ENCODE assay signal across 13 cellular contexts in the genomic region with DNA sequence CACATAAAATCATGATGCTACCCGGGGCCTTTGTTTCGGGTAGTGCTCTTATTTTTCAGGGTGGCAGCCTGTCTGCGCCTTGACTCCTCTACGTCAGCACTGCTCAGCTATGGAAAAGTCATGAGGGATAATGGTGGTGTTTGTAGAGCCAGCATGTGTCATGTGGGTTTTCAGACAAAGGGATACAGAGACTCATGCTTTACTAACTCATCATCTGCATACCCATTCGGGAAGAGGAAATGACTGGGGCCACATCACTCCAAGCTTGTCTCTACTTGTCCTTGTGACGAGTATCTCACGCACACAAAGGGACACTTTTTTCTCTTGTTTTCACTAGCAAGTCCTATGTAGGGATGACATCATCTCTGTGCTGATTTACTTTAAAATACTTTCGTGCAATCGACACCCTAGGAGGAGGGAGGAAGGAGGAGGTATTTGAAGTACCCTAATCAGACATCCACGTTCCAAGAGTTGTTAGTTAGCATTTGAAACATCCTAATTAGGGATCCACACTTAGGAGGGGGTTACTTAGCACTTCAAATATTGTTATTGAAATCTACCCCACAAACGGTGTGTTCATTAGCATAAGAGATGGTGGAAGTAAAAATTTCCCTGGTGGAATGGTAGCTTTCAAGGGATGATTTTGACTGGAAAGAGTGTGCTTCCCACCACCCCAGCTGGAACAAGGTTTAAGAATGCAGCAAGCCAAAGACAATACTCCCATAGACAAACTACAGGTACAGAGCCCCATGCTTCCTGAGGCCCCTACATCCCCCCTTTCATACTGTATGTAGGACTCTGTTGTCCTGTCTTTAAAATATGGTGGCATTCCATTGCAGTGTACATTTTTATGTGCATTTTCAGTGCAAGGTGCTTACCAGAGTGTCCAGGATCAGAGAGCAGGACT. TPM values are rescaled to one million over a fixed set of nuclear protein-coding genes. Genes with fewer than 3 reads are reported as not detected.
A peak's percentile ranks its signal among the peaks of the same experiment; 100 is the strongest.
DNase-seq lines count a peak whose midpoint lies in the region; ATAC-seq, FAIRE-seq and TF ChIP-seq lines count a peak whose summit lies in the region.
"Had no signal": no experiment of that assay in that cellular context is flagged by ENCODE, and none has a peak within 500 bp of the region (broad histone marks: within the 10 kb centered on the region; RNA-seq: fewer than 3 reads in every experiment).

No MANE protein-coding gene starts in this region.

- peaks cover 0 to 3% of the 10 kb centered on the region in 2 experiments for H4K20me1 ChIP-seq in H1 (replicated peaks in 1 of 2; ENCODE audit: control insufficient read depth in 1 of 2, insufficient read depth in 2 of 2, low read length in 2 of 2)

- peak overlapping the region; percentile 54 to 57 for H3K4me2 ChIP-seq in H1 (ENCODE audit: insufficient read depth in 1 of 2, low read depth in 2 of 2, low read length in 2 of 2)

- no peak overlapping the region for H4K5ac ChIP-seq in H1 (ENCODE audit: insufficient read length, low read depth, low read length)

- H4K8ac ChIP-seq in H1 (ENCODE audit: extremely low read depth, insufficient read depth, low read length): no peak overlapping the region

- H3K4ac ChIP-seq in H1 (replicated peaks; ENCODE audit: insufficient read length, low read depth, low read length): no peak overlapping the region

- no peak overlapping the region for H3K14ac ChIP-seq in H1 (ENCODE audit: insufficient read length)

- no peak overlapping the region for H2AK5ac ChIP-seq in H1 (ENCODE audit: low read depth, low read length)

- no peak overlapping the region for H3K27ac ChIP-seq in H1 (ENCODE audit: low read depth, low read length)
- H3K27ac ChIP-seq: gastrocnemius medialis had no signal

- no peak overlapping the region for H3K18ac ChIP-seq in H1 (ENCODE audit: extremely low read depth, low read length)

- no peak for TF ChIP-seq EP300 in H1 (IDR thresholded peaks at IDR 0.05; ENCODE audit: borderline replicate concordance in 1 of 2, low read depth in 2 of 2, low read length in 2 of 2)

- no peak for TF ChIP-seq POLR2A in H1 (IDR thresholded peaks at IDR 0.05; ENCODE audit: control extremely low read depth in 1 of 2, low read depth in 2 of 2, low read length in 2 of 2)

- H2BK120ac ChIP-seq in H1 (replicated peaks; ENCODE audit: low read depth, low read length): no peak overlapping the region

- H2AFZ ChIP-seq in H1 (ENCODE audit: low read length): no peak overlapping the region

- no peak for FAIRE-seq in H1 (lab: Jason Lieb, UNC)

- peak overlapping the region in 2 of 4 experiments; percentile 6 to 32; a peak in 2 of 8 replicates for H3K4me3 ChIP-seq in H1 (ENCODE audit: extremely low read depth in 1 of 4, insufficient read depth in 2 of 4, low read depth in 3 of 4, low read length in 4 of 4)
- H3K4me3 ChIP-seq: gastrocnemius medialis had no signal

- CTCF ChIA-PET in H1 (lab: Charles Lee; ENCODE audit: partially characterized antibody): interaction anchor here (0.8 to 1.5 kb wide), 4 partner anchors 9 to 13 kb away, joined by 3 to 6 read pairs (median 3); no protein-coding TSS in a partner anchor

- no peak for TF ChIP-seq RAD21 in H1 (IDR thresholded peaks at IDR 0.05 in 1 of 2, conservative IDR thresholded peaks at IDR 0.05 in 1 of 2; ENCODE audit: low read depth in 2 of 2, low read length in 2 of 2)

- H3K9me3 ChIP-seq in H1 (ENCODE audit: insufficient read depth in 2 of 2, low read depth in 1 of 2, low read length in 1 of 2): no peaks in the 10 kb centered on the region
- H3K9me3 ChIP-seq: gastrocnemius medialis had no signal

- no peaks in the 10 kb centered on the region for H3K36me3 ChIP-seq in H1 (ENCODE audit: control insufficient read depth in 2 of 4, insufficient read depth in 4 of 4, low read length in 3 of 4)
- H3K36me3 ChIP-seq: gastrocnemius medialis had no signal

- POLR2A ChIA-PET in H1 (lab: Charles Lee; ENCODE audit: partially characterized antibody): interaction anchor here (1.1 kb wide), 1 partner anchor 117 kb away, joined by 3 read pairs; no protein-coding TSS in a partner anchor

- peaks cover 2 to 10% (median 6%) of the 10 kb centered on the region in 4 experiments; a peak in 4 of 7 replicates for H3K4me1 ChIP-seq in H1 (replicated peaks in 1 of 4; ENCODE audit: control insufficient read depth in 3 of 4, insufficient read depth in 4 of 4, low read length in 3 of 4)
- H3K4me1 ChIP-seq: gastrocnemius medialis had no signal

- no peak overlapping the region for H2BK15ac ChIP-seq in H1 (ENCODE audit: low read length)

- peaks cover 15 to 46% (median 36%) of the 10 kb centered on the region in 4 experiments for H3K27me3 ChIP-seq in H1 (replicated peaks in 1 of 4; ENCODE audit: control insufficient read depth in 3 of 4, extremely low read depth in 1 of 4, insufficient read depth in 3 of 4, low read length in 3 of 4)
- H3K27me3 ChIP-seq: gastrocnemius medialis had no signal

- no peaks in the 10 kb centered on the region for H3K23me2 ChIP-seq in H1 (ENCODE audit: low read depth, low read length)

- TF ChIP-seq CTCF in H1 (IDR thresholded peaks at IDR 0.05; ENCODE audit: control extremely low read depth in 1 of 3, insufficient read depth in 1 of 3, low read depth in 1 of 3, low read length in 3 of 3): no peak

- H4K91ac ChIP-seq in H1 (replicated peaks; ENCODE audit: insufficient read length, low read length): no peak overlapping the region

- WGBS in H1 (ENCODE audit: extremely low coverage in 1 of 2, insufficient coverage in 1 of 2, insufficient read length in 1 of 2, insufficient replicate concordance in 2 of 2, low coverage in 1 of 2, low lambda C conversion rate in 2 of 2, missing lambda C conversion rate in 1 of 2), 2 experiments: 32% methylated on average over 11 of the region's 11 CpGs; no CpG with 5 or more reads in 1 of the 2 experiments

- no peaks in the 10 kb centered on the region for H3K79me2 ChIP-seq in H1 (ENCODE audit: control insufficient read depth in 1 of 2, insufficient read depth in 2 of 2, low read length in 2 of 2)

- peak overlapping the region in 1 of 4 experiments; percentile 29; a peak in 1 of 7 replicates for H3K9ac ChIP-seq in H1 (replicated peaks in 1 of 4; ENCODE audit: extremely low read depth in 1 of 4, low read depth in 3 of 4, low read length in 3 of 4)

- H2BK20ac ChIP-seq in H1 (ENCODE audit: low read length): no peak overlapping the region

- DNase-seq in EL (peak; percentile 62), LHCN-M2 (ENCODE audit: low read depth) (peak; percentile 36), H1 (ENCODE audit: low read depth in 1 of 2, low spot score in 2 of 2) (peak in 1 of 2 experiments; percentile 44), medulla oblongata (ENCODE audit: extremely low spot score) (peak; percentile 77), NCI-H510A treated with DMSO at 0.1 percent for 48 hours (lab: John Stamatoyannopoulos, UW) (no peak), NCI-H2227 (lab: John Stamatoyannopoulos, UW; ENCODE audit: unreplicated experiment) (no peak)
- DNase-seq: activated CD4-positive, alpha-beta T cell treated with anti-CD3 and anti-CD28 coated beads, Interleukin-2, amount 50 U/mL, for 4 hours; gastrocnemius medialis; naive B cell; RPMI8226; stimulated activated CD4-positive, alpha-beta T cell treated with anti-CD3 and anti-CD28 coated beads, Interleukin-2, amount 100 ng/mL, for 24 hours had no signal

- no peak overlapping the region for H2BK5ac ChIP-seq in H1 (ENCODE audit: low read depth, low read length)

- no peak for ATAC-seq in GM21619 (IDR thresholded peaks at IDR 0.05; ENCODE audit: unreplicated experiment)
- no peak for ATAC-seq in HG03108 (IDR thresholded peaks at IDR 0.05; ENCODE audit: unreplicated experiment)
- ATAC-seq: gastrocnemius medialis had no signal

- H2BK12ac ChIP-seq in H1 (ENCODE audit: low read depth, low read length): no peak overlapping the region

- H3K56ac ChIP-seq in H1 (replicated peaks; ENCODE audit: insufficient read length, low read depth, low read length): no peak overlapping the region

- H3K79me1 ChIP-seq in H1 (ENCODE audit: low read depth, low read length): no peaks in the 10 kb centered on the region

- no peak overlapping the region for H3K23ac ChIP-seq in H1 (ENCODE audit: insufficient read length)

TF ChIP-seq in H1, 55 proteins besides CTCF, POLR2A, EP300 and RAD21 (continues in another document):
- TF ChIP-seq ASH2L (IDR thresholded peaks at IDR 0.05; ENCODE audit: low read length) (no peak), SP4 (IDR thresholded peaks at IDR 0.05; ENCODE audit: low read length) (no peak)
- TF ChIP-seq, protein P1, sequence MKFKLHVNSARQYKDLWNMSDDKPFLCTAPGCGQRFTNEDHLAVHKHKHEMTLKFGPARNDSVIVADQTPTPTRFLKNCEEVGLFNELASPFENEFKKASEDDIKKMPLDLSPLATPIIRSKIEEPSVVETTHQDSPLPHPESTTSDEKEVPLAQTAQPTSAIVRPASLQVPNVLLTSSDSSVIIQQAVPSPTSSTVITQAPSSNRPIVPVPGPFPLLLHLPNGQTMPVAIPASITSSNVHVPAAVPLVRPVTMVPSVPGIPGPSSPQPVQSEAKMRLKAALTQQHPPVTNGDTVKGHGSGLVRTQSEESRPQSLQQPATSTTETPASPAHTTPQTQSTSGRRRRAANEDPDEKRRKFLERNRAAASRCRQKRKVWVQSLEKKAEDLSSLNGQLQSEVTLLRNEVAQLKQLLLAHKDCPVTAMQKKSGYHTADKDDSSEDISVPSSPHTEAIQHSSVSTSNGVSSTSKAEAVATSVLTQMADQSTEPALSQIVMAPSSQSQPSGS (IDR thresholded peaks at IDR 0.05; ENCODE audit: low read length): peak; percentile 59; the same call in 1 of the 2 replicates

RNA-seq across cellular contexts. Expression of a gene that starts 52.0 kb away (rescaled TPM):
- total RNA-seq in LHCN-M2 (2014; rRNA removed): 6.0 and 7.9 TPM in 2 replicates
- 1.9 TPM for polyA plus RNA-seq in LHCN-M2 (2012)
- total RNA-seq in H1 (2021; fragmentation: NEBNext Ultra II Directional; extraction: Animal tissue kit (Norgen Biotek cat#: 25700)): 3.1 and 3.6 TPM in 2 replicates
- polyA plus RNA-seq in H1 (2011; rRNA removed): 0.71 and 1.4 TPM in 2 replicates
- 2.0 TPM for polyA plus RNA-seq in H1 (2011; cell fraction: cytosol; rRNA removed)
- polyA plus RNA-seq in H1 (2011; cell fraction: nucleus; rRNA removed): 0.63 TPM
- 2.2 to 4.2 TPM (median 2.6 TPM) in 4 replicates for polyA plus RNA-seq in H1 (2012, experiment 1 of 2)
- polyA plus RNA-seq in H1 (2012, experiment 2 of 2): 0.42 TPM
- polyA plus RNA-seq in H1 (2013, experiment 1 of 2): 2.0 TPM
- polyA plus RNA-seq in H1 (2013, experiment 2 of 2): 2.0 TPM
- polyA minus RNA-seq in H1 (2011; rRNA and poly(A)+ RNA removed): 1.8 and 2.5 TPM in 2 replicates
- polyA minus RNA-seq in H1 (2011; cell fraction: cytosol; rRNA and poly(A)+ RNA removed): 1.6 TPM
- 2.1 TPM for polyA minus RNA-seq in H1 (2011; cell fraction: nucleus; rRNA and poly(A)+ RNA removed)

RNA-seq across cellular contexts. Expression of a gene that starts 52.4 kb away (rescaled TPM):
- total RNA-seq in LHCN-M2 (2014; rRNA removed): not detected in 2 replicates
- not detected for polyA plus RNA-seq in LHCN-M2 (2012)
- not detected in 2 replicates for total RNA-seq in H1 (2021; fragmentation: NEBNext Ultra II Directional; extraction: Animal tissue kit (Norgen Biotek cat#: 25700))
- not detected in 2 replicates for polyA plus RNA-seq in H1 (2011; rRNA removed)
- not detected for polyA plus RNA-seq in H1 (2011; cell fraction: cytosol; rRNA removed)
- polyA plus RNA-seq in H1 (2011; cell fraction: nucleus; rRNA removed): not detected
- polyA plus RNA-seq in H1 (2012, experiment 1 of 2): 0.07 TPM in 1 of 4 replicates, not detected in the others
- polyA plus RNA-seq in H1 (2012, experiment 2 of 2): not detected
- not detected for polyA plus RNA-seq in H1 (2013, experiment 1 of 2)
- not detected for polyA plus RNA-seq in H1 (2013, experiment 2 of 2)
- polyA minus RNA-seq in H1 (2011; rRNA and poly(A)+ RNA removed): 0.15 TPM in 1 of 2 replicates, not detected in the other
- polyA minus RNA-seq in H1 (2011; cell fraction: cytosol; rRNA and poly(A)+ RNA removed): not detected
- polyA minus RNA-seq in H1 (2011; cell fraction: nucleus; rRNA and poly(A)+ RNA removed): not detected
- total RNA-seq: gastrocnemius medialis had no signal

Comparison
In these comparisons a context has a peak if more than half of its experiments do, and no peak if none do; other contexts are left out.
1. DNase-seq: peak in EL (single experiment), LHCN-M2 (single experiment) and medulla oblongata (single experiment); none in NCI-H510A treated with DMSO at 0.1 percent for 48 hours (single experiment) and NCI-H2227 (single experiment).